Comparison of ENCODE assay signal across 1 cellular context in genomic region chr6:39387785-39388184, GRCh38.
TF ChIP-seq lines count a peak whose summit lies in the region.

No MANE protein-coding gene starts in this region.

TF ChIP-seq in H1, 55 proteins besides CTCF, POLR2A, EP300 and RAD21:
- TF ChIP-seq CBX8 (IDR thresholded peaks at IDR 0.05; ENCODE audit: borderline replicate concordance, low read depth, low read length) (no peak), SIRT6 (IDR thresholded peaks at IDR 0.05; ENCODE audit: low read length) (no peak), JUN (IDR thresholded peaks at IDR 0.05; ENCODE audit: low read depth, low read length) (no peak), ZNF274 (IDR thresholded peaks at IDR 0.05; ENCODE audit: borderline replicate concordance, extremely low read depth, low read length) (no peak), CHD1 (IDR thresholded peaks at IDR 0.05; ENCODE audit: low read depth, low read length) (no peak), NRF1 (IDR thresholded peaks at IDR 0.05; ENCODE audit: low read depth, low read length) (no peak), SIX5 (IDR thresholded peaks at IDR 0.05; ENCODE audit: low read depth, low read length) (no peak), CTBP2 (IDR thresholded peaks at IDR 0.05; ENCODE audit: borderline replicate concordance, insufficient read depth, insufficient read length, low read length) (no peak)
TF ChIP-seq in H1: peak in this region for 0.
